ENCODE assay signal across 28 cellular contexts in the genomic region with DNA sequence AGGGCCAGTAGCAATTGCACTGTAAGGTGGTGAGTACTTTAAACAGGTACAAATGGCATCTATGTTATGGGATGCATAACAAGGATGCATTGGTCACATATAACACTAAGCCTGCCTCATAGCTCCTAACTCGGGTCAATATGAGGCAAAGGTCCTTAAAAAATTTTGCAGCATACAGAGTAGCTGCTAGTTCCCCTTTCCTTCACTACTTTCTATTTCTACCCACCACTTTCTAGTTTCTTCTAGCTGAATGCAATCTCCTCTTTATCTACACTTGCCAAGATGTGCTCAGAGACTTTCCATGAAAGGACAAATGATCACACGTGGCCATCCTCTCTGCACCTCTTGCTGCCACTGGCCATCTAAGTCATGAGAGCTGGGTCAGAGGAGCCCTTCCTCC.
"Had no signal": no experiment of that assay in that cellular context is flagged by ENCODE, and none has a peak within 500 bp of the region (broad histone marks: within the 10 kb centered on the region; RNA-seq: fewer than 3 reads in every experiment).

No MANE protein-coding gene starts in this region.

- H3K4me3 ChIP-seq: esophagus squamous epithelium, gastroesophageal sphincter, heart right ventricle had no signal

- DNase-seq: activated B cell treated with CpG ODN at 0.5 μM for 24 hours; activated CD4-positive, alpha-beta T cell treated with anti-CD3 and anti-CD28 coated beads for 48 hours; activated CD4-positive, alpha-beta T cell treated with anti-CD3 and anti-CD28 coated beads, Interleukin-2, amount 50 U/mL, for 1 hour; activated CD4-positive, alpha-beta T cell treated with anti-CD3 and anti-CD28 coated beads, Interleukin-2, amount 50 U/mL, for 48 hours; activated CD8-positive, alpha-beta memory T cell treated with anti-CD3 and anti-CD28 coated beads for 24 hours; activated CD8-positive, alpha-beta T cell treated with anti-CD3 and anti-CD28 coated beads for 36 hours; activated effector memory CD4-positive, alpha-beta T cell treated with Interleukin-2 at 50 U/mL for 16 hours; activated gamma-delta T cell treated with Interleukin-2 at 50 U/mL for 16 hours; activated naive CD4-positive, alpha-beta T cell treated with anti-CD3 and anti-CD28 coated beads, Interleukin-2, amount 50 U/mL, for 16 hours; activated naive CD4-positive, alpha-beta T cell treated with Interleukin-2 at 50 U/mL for 16 hours; activated T-cell treated with anti-CD3 and anti-CD28 coated beads, Interleukin-2, amount 50 U/mL, for 4 hours; amniotic stem cell; anterior cingulate cortex; brain microvascular endothelial cell; cortex of kidney; dermis blood vessel endothelial cell; effector CD4-positive, alpha-beta T cell; effector memory CD8-positive, alpha-beta T cell; esophagus squamous epithelium; foreskin melanocyte; heart right ventricle; T-helper 17 cell; T1000; WERI-Rb-1 had no signal

- H3K27ac ChIP-seq: brain microvascular endothelial cell, epithelial cell of prostate, esophagus squamous epithelium, gastroesophageal sphincter, heart right ventricle, WERI-Rb-1 had no signal

- ATAC-seq: activated CD4-positive, CD25-positive, alpha-beta regulatory T cell treated with anti-CD3 and anti-CD28 coated beads, Interleukin-2, amount 50 U/mL, for 24 hours; activated CD8-positive, alpha-beta T cell treated with anti-CD3 and anti-CD28 coated beads for 36 hours; activated T-cell treated with anti-CD3 and anti-CD28 coated beads, Interleukin-2, amount 50 U/mL, for 4 hours; activated T-helper 17 cell treated with anti-CD3 and anti-CD28 coated beads, Interleukin-2, amount 50 U/mL, for 72 hours; effector memory CD8-positive, alpha-beta T cell; gastroesophageal sphincter; heart right ventricle; T-helper 17 cell had no signal
